Comparison of ENCODE assay signal across 8 cellular contexts in the genomic region with DNA sequence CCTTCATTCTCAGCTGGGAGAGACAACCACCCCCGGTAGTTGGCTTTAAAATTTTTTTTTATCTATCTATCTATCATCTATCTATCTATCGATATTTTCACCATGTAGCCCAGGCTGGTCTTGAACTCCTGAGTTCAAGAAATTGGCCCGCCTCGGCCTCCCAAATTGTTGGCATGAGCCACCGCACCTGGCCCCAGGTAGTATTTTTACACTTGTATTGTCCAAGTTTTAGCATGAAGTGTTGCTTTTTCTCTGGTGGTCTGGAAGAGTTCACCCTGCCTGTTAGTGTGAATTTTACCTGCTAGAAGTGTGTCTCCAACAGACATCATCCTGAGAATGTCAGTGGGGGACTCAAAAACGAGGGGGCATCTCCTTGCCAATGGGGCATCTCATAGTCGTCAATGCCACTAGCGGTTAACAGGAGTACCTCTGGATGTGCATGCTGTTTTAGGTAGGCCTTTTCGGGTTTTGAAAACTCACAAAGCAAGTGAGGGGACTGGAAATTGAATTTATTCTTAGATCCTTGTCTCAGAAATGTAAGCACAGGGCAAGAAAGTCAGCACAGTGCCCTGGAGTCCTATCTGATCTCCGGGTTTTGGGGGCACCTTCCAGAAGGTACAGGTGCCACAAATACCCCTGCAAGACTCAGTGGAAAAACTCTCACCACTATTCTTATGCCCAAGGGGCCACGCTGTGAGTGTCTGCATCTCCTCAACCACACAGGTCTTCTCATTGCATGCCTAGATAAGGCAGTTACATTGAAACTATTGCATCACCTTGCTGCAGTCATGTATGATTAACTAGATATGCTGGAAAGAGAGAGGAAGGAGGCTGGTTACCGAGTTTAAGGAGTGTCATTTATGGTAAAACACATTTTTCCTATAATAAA. TPM values are rescaled to one million over a fixed set of nuclear protein-coding genes. Genes with fewer than 3 reads are reported as not detected.
A peak's percentile ranks its signal among the peaks of the same experiment; 100 is the strongest.
DNase-seq lines count a peak whose midpoint lies in the region; ATAC-seq and TF ChIP-seq lines count a peak whose summit lies in the region.

No MANE protein-coding gene starts in this region.

- peaks cover 26 to 50% (median 39%) of the 10 kb centered on the region in 4 donors for H3K4me1 Mint-ChIP-seq in CD4-positive, CD25-positive, alpha-beta regulatory T cell
- H3K4me1 Mint-ChIP-seq in activated CD8-positive, alpha-beta T cell treated with anti-CD3 and anti-CD28 coated beads for 36 hours (ENCODE audit: low read depth): peaks cover 57% of the 10 kb centered on the region
- H3K4me1 Mint-ChIP-seq in glutamatergic neuron (ENCODE audit: low read depth, unreplicated experiment): no peaks in the 10 kb centered on the region

- no peak overlapping the region for H3K27ac ChIP-seq in CD4-positive, CD25-positive, alpha-beta regulatory T cell (ENCODE audit: insufficient read depth, low read length, poor library complexity, severe bottlenecking)

- no peaks in the 10 kb centered on the region for H3K36me3 ChIP-seq in CD4-positive, CD25-positive, alpha-beta regulatory T cell (ENCODE audit: control insufficient read depth, insufficient read depth, low read length)

- peak; percentile 62 to 71 for ATAC-seq in CD4-positive, CD25-positive, alpha-beta regulatory T cell (ENCODE audit: low read depth in 2 of 2)
- ATAC-seq in GM19395 (IDR thresholded peaks at IDR 0.05; ENCODE audit: unreplicated experiment) (peak; percentile 85), HG03378 (IDR thresholded peaks at IDR 0.05; ENCODE audit: unreplicated experiment) (peak; percentile 83)
- peak; percentile 67 for ATAC-seq in activated CD8-positive, alpha-beta T cell treated with anti-CD3 and anti-CD28 coated beads for 36 hours

- peaks cover 39% of the 10 kb centered on the region for H3K4me1 ChIP-seq in CD4-positive, CD25-positive, alpha-beta regulatory T cell (ENCODE audit: control insufficient read depth, insufficient read depth, low read length, poor library complexity, severe bottlenecking)

- intact Hi-C loops in activated CD8-positive, alpha-beta T cell treated with anti-CD3 and anti-CD28 coated beads for 36 hours (cut with micrococcal nuclease): loop anchor here (2.0 to 5.0 kb wide), 4 partner anchors 23 to 71 kb away; no protein-coding TSS in a partner anchor

- H3K9me3 Mint-ChIP-seq in CD4-positive, CD25-positive, alpha-beta regulatory T cell: no peaks in the 10 kb centered on the region
- H3K9me3 Mint-ChIP-seq in activated CD8-positive, alpha-beta T cell treated with anti-CD3 and anti-CD28 coated beads for 36 hours: no peaks in the 10 kb centered on the region
- no peaks in the 10 kb centered on the region for H3K9me3 Mint-ChIP-seq in glutamatergic neuron (ENCODE audit: unreplicated experiment)

- TF ChIP-seq CTCF in activated CD8-positive, alpha-beta T cell treated with anti-CD3 and anti-CD28 coated beads for 36 hours (IDR thresholded peaks at IDR 0.05): no peak
- no peak for TF ChIP-seq CTCF in glutamatergic neuron (IDR thresholded peaks at IDR 0.05; ENCODE audit: partially characterized antibody, unreplicated experiment)

- H3K27ac Mint-ChIP-seq in CD4-positive, CD25-positive, alpha-beta regulatory T cell: peak overlapping the region; percentile 38 to 85 (median 84)
- peak overlapping the region; percentile 99 for H3K27ac Mint-ChIP-seq in activated CD8-positive, alpha-beta T cell treated with anti-CD3 and anti-CD28 coated beads for 36 hours
- H3K27ac Mint-ChIP-seq in glutamatergic neuron (ENCODE audit: unreplicated experiment): no peak overlapping the region

- POLR2A ChIA-PET in activated CD8-positive, alpha-beta T cell treated with anti-CD3 and anti-CD28 coated beads for 36 hours (lab: Charles Lee): no interaction called here

- no peaks in the 10 kb centered on the region for H3K27me3 ChIP-seq in CD4-positive, CD25-positive, alpha-beta regulatory T cell (ENCODE audit: control insufficient read depth, insufficient read depth, low read length)

- CTCF ChIA-PET in activated CD8-positive, alpha-beta T cell treated with anti-CD3 and anti-CD28 coated beads for 36 hours (lab: Charles Lee): no interaction called here

- H3K9me3 ChIP-seq in CD4-positive, CD25-positive, alpha-beta regulatory T cell (ENCODE audit: control insufficient read depth in 2 of 2, low read length in 2 of 2): no peaks in the 10 kb centered on the region

- no peaks in the 10 kb centered on the region for H3K27me3 Mint-ChIP-seq in CD4-positive, CD25-positive, alpha-beta regulatory T cell
- no peaks in the 10 kb centered on the region for H3K27me3 Mint-ChIP-seq in activated CD8-positive, alpha-beta T cell treated with anti-CD3 and anti-CD28 coated beads for 36 hours
- H3K27me3 Mint-ChIP-seq in glutamatergic neuron (ENCODE audit: unreplicated experiment): no peaks in the 10 kb centered on the region

- peak in 1 of 3 donors; percentile 61 for DNase-seq in CD4-positive, CD25-positive, alpha-beta regulatory T cell
- peak; percentile 78 for DNase-seq in activated CD8-positive, alpha-beta T cell treated with anti-CD3 and anti-CD28 coated beads for 36 hours
- peak; percentile 30 for DNase-seq in mucosa of gallbladder (ENCODE audit: low spot score)
- DNase-seq in HPDE6-E6E7 (ENCODE audit: extremely low spot score): no peak
- no peak for DNase-seq in epidermal melanocyte (ENCODE audit: insufficient read length, low spot score)
- no peak for DNase-seq in glutamatergic neuron

- no peaks in the 10 kb centered on the region for H3K36me3 Mint-ChIP-seq in CD4-positive, CD25-positive, alpha-beta regulatory T cell
- peaks cover 4% of the 10 kb centered on the region for H3K36me3 Mint-ChIP-seq in activated CD8-positive, alpha-beta T cell treated with anti-CD3 and anti-CD28 coated beads for 36 hours (ENCODE audit: low read depth)
- H3K36me3 Mint-ChIP-seq in glutamatergic neuron (ENCODE audit: unreplicated experiment): no peaks in the 10 kb centered on the region

- H3K4me3 Mint-ChIP-seq in CD4-positive, CD25-positive, alpha-beta regulatory T cell: peak overlapping the region; percentile 76 to 94 (median 83)
- peak overlapping the region; percentile 67 for H3K4me3 Mint-ChIP-seq in activated CD8-positive, alpha-beta T cell treated with anti-CD3 and anti-CD28 coated beads for 36 hours
- no peak overlapping the region for H3K4me3 Mint-ChIP-seq in glutamatergic neuron (ENCODE audit: unreplicated experiment)

- peak overlapping the region; percentile 75 for H3K4me3 ChIP-seq in CD4-positive, CD25-positive, alpha-beta regulatory T cell (ENCODE audit: low read depth, low read length)

RNA-seq across cellular contexts. Expression of a gene that starts 37.1 kb away (rescaled TPM):
- total RNA-seq in CD4-positive, CD25-positive, alpha-beta regulatory T cell: 3,783 TPM
- polyA plus RNA-seq in CD4-positive, CD25-positive, alpha-beta regulatory T cell: 100 to 1,000 TPM in 2 of 4 donors, 10 to 100 TPM in 2; 70.5 to 103 (median 86.4) TPM
- 100 to 1,000 TPM; 399 to 402 TPM for total RNA-seq in activated CD8-positive, alpha-beta T cell treated with anti-CD3 and anti-CD28 coated beads for 36 hours
- total RNA-seq in mucosa of gallbladder (33.8 TPM), glutamatergic neuron (ENCODE audit: unreplicated experiment) (2.2 TPM)

Comparison
In these comparisons a context has a peak if more than half of its experiments do, and no peak if none do; other contexts are left out.
1. DNase-seq: peak in activated CD8-positive, alpha-beta T cell treated with anti-CD3 and anti-CD28 coated beads for 36 hours (single experiment) and mucosa of gallbladder (single experiment); none in HPDE6-E6E7 (single experiment), epidermal melanocyte (single experiment) and glutamatergic neuron (single experiment).
2. RNA of a gene that starts 37.1 kb away (total RNA-seq): 3,783 TPM in CD4-positive, CD25-positive, alpha-beta regulatory T cell (single experiment) and 399 to 402 TPM in activated CD8-positive, alpha-beta T cell treated with anti-CD3 and anti-CD28 coated beads for 36 hours; 33.8 TPM in mucosa of gallbladder (single experiment) and 2.2 TPM in glutamatergic neuron (single experiment); every median in the first group is over 10 times any median in the second.
3. Peak in every context shown above with its lines, with median percentiles within 50 percentile points of each other: ATAC-seq.